Comparison of ENCODE assay signal across 23 cellular contexts in the genomic region with DNA sequence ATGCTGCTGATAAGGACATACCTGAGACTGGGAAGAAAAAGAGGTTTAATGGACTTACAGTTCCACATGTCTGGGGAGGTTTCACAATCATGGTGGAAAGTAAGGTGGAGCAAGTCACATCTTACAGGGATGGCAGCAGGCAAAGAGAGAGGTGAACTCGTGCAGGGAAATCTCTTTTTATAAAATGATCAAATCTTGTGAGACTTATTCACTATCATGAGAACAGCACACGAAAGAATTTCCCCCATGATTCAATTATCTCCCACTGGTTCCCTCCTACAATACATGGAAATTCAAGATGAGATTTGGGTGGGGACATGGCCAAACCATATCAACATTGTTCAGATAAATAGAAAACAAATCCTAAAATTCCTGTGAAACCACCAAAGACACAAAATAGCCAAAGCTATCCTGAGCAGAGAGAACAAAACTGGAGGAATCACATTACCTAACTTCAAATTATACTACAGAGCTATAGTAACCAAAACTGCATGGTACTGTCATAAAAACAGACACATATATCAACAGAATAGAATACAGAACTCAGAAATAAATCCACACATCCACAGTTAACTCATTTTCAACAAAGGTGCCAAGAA.
DNase-seq lines count a peak whose midpoint lies in the region; TF ChIP-seq lines count a peak whose summit lies in the region.
"Had no signal": no experiment of that assay in that cellular context is flagged by ENCODE, and none has a peak within 500 bp of the region (broad histone marks: within the 10 kb centered on the region; RNA-seq: fewer than 3 reads in every experiment).

No MANE protein-coding gene starts in this region.

- H3K9me3 ChIP-seq in HEK293 (ENCODE audit: control insufficient read depth, insufficient read depth, low read depth, low read length): no peaks in the 10 kb centered on the region
- H3K9me3 ChIP-seq: BE2C had no signal

- DNase-seq in OCI-M1 (lab: John Stamatoyannopoulos, UW) (peak; percentile 15), erythroblast (lab: John Stamatoyannopoulos, UW) (peak; percentile 30 to 47), dorsolateral prefrontal cortex (no peak), HuH-7.5 (ENCODE audit: low spot score) (no peak), NCI-H748 (lab: John Stamatoyannopoulos, UW; ENCODE audit: unreplicated experiment) (no peak)
- DNase-seq: 8988T; ACHN; BE2C; C1 segment of cervical spinal cord; CD4-positive, alpha-beta memory T cell; CD4-positive, CD25-positive, alpha-beta regulatory T cell; CD8-positive, alpha-beta memory T cell; COR-L47; DMS 273 treated with DMSO at 0.1 percent for 48 hours; DMS153; DMS53; DMS79; DND-41; EL; GDM1 had no signal

- no peak overlapping the region for H3K4me3 ChIP-seq in HEK293 (ENCODE audit: low read depth, low read length)
- H3K4me3 ChIP-seq in dorsolateral prefrontal cortex: no peak overlapping the region
- H3K4me3 ChIP-seq: BLaER1, GM12878 had no signal

- no peaks in the 10 kb centered on the region for H3K27me3 ChIP-seq in dorsolateral prefrontal cortex
- H3K27me3 ChIP-seq: BE2C, BLaER1 had no signal

- CTCF ChIA-PET in HEK293 (lab: Yijun Ruan, JAX): no interaction called here

- H3K4me1 ChIP-seq in HEK293 (ENCODE audit: control insufficient read depth, insufficient read depth, low read length): no peaks in the 10 kb centered on the region
- H3K4me1 ChIP-seq: BE2C, BLaER1 had no signal

- POLR2A ChIA-PET in HEK293 (lab: Yijun Ruan, JAX): no interaction called here

- H3K27ac ChIP-seq in HEK293 (ENCODE audit: extremely low read depth, low read depth, low read length): no peak overlapping the region
- H3K27ac ChIP-seq in dorsolateral prefrontal cortex: no peak overlapping the region
- H3K27ac ChIP-seq: BLaER1 had no signal

- H3K36me3 ChIP-seq in HEK293 (ENCODE audit: control insufficient read depth in 2 of 2, insufficient read depth in 1 of 2, low read length in 2 of 2): no peaks in the 10 kb centered on the region
- H3K36me3 ChIP-seq: BE2C, BLaER1 had no signal

- no peak for TF ChIP-seq POLR2A in erythroblast (IDR thresholded peaks at IDR 0.05; ENCODE audit: low read length)

- TF ChIP-seq CTCF in HEK293 (tag by site-specific recombination; IDR thresholded peaks at IDR 0.05) (no peak), dorsolateral prefrontal cortex (IDR thresholded peaks at IDR 0.05 in 54 of 56, conservative IDR thresholded peaks at IDR 0.05 in 2 of 56; ENCODE audit: low read depth in 1 of 56, partially characterized antibody in 56 of 56) (no peak)

- intact Hi-C loops in dorsolateral prefrontal cortex (cut with DNase I): no loop called here

TF ChIP-seq in HEK293, 187 proteins besides CTCF, POLR2A, EP300 and RAD21:
- TF ChIP-seq SETDB1 (IDR thresholded peaks at IDR 0.05; ENCODE audit: insufficient read length, low read length) (peak; percentile 55), ZNF202 (tag by site-specific recombination; IDR thresholded peaks at IDR 0.05; ENCODE audit: borderline replicate concordance) (no peak)

Comparison
In these comparisons a context has a peak if more than half of its experiments do, and no peak if none do; other contexts are left out.
1. DNase-seq: peak in OCI-M1 (single experiment) and erythroblast (2 of 2); none in dorsolateral prefrontal cortex (0 of 10), HuH-7.5 (single experiment) and NCI-H748 (single experiment).